Comparison of ENCODE assay signal across 8 cellular contexts in the genomic region with DNA sequence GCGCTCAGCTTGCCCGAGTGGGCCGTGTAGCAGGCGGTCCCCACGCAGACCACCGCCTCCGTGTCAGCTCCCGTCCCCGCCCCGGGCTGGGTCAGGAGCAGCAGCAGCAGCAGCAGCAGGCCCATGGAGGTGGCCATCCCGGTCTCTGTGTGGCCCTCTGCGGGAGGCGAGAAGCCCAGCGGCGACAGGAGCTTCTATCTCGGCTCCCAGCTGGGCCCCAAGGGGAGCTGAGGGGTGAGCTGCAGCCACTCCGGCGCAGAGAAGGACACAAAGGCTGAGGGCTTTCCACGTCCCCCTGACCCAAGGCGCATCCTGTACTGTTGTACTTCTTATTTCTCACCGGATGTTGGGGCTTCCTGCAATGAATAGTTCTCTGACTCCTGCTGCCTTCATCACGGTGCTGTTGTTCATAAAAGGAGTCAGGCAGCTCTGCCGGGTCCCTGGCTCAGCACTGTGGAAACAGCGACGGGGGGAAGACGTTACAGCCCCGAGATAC. TPM values are rescaled to one million over a fixed set of nuclear protein-coding genes. Genes with fewer than 3 reads are reported as not detected.
A peak's percentile ranks its signal among the peaks of the same experiment; 100 is the strongest.
DNase-seq lines count a peak whose midpoint lies in the region; ATAC-seq and TF ChIP-seq lines count a peak whose summit lies in the region.

A gene with protein sequence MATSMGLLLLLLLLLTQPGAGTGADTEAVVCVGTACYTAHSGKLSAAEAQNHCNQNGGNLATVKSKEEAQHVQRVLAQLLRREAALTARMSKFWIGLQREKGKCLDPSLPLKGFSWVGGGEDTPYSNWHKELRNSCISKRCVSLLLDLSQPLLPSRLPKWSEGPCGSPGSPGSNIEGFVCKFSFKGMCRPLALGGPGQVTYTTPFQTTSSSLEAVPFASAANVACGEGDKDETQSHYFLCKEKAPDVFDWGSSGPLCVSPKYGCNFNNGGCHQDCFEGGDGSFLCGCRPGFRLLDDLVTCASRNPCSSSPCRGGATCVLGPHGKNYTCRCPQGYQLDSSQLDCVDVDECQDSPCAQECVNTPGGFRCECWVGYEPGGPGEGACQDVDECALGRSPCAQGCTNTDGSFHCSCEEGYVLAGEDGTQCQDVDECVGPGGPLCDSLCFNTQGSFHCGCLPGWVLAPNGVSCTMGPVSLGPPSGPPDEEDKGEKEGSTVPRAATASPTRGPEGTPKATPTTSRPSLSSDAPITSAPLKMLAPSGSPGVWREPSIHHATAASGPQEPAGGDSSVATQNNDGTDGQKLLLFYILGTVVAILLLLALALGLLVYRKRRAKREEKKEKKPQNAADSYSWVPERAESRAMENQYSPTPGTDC (minus strand): TSS at position 269 of the 496 bp plus-strand sequence. CDS start 132 bp downstream, at position 137.

- no peak for TF ChIP-seq CTCF in DND-41 (IDR thresholded peaks at IDR 0.05; ENCODE audit: borderline replicate concordance, extremely low read depth, low read length, poor library complexity, severe bottlenecking)
- no peak for TF ChIP-seq CTCF in progenitor cell of endocrine pancreas (IDR thresholded peaks at IDR 0.05; ENCODE audit: unreplicated experiment)

- H3K79me2 ChIP-seq in DND-41 (ENCODE audit: insufficient read depth, low read length): no peaks in the 10 kb centered on the region

- peaks cover 66% of the 10 kb centered on the region for H3K27me3 Mint-ChIP-seq in progenitor cell of endocrine pancreas

- DNase-seq in DND-41 (peak; percentile 28), progenitor cell of endocrine pancreas (ENCODE audit: low spot score, unreplicated experiment) (no peak)

- no peak within 1 kb of the TSS for H2AFZ ChIP-seq in DND-41 (ENCODE audit: low read depth, low read length)

- H3K4me1 ChIP-seq in DND-41 (ENCODE audit: insufficient read depth, low read length): peaks cover 10% of the 10 kb centered on the region
- peaks cover 7% of the 10 kb centered on the region for H3K4me1 ChIP-seq in muscle layer of colon (ENCODE audit: insufficient read depth, low read length)

- H3K27me3 ChIP-seq in DND-41 (ENCODE audit: insufficient read depth, low read length, poor library complexity) (no peaks in the 10 kb centered on the region), muscle layer of colon (ENCODE audit: control insufficient read depth in 1 of 2, insufficient read depth in 2 of 2, low read length in 2 of 2) (no peaks in the 10 kb centered on the region)

- no peak within 1 kb of the TSS for H3K9ac ChIP-seq in DND-41 (ENCODE audit: low read depth, low read length)
- no peak within 1 kb of the TSS for H3K9ac ChIP-seq in muscle layer of colon (ENCODE audit: low read length)

- H3K4me3 Mint-ChIP-seq in progenitor cell of endocrine pancreas (ENCODE audit: low read depth): no peak within 1 kb of the TSS

- H3K4me1 Mint-ChIP-seq in progenitor cell of endocrine pancreas (ENCODE audit: low read depth): peaks cover 12% of the 10 kb centered on the region

- H3K36me3 ChIP-seq in DND-41 (ENCODE audit: insufficient read depth, low read length) (no peaks in the 10 kb centered on the region), muscle layer of colon (ENCODE audit: insufficient read depth, low read length) (no peaks in the 10 kb centered on the region)

- H4K20me1 ChIP-seq in DND-41 (ENCODE audit: insufficient read depth, low read length): no peaks in the 10 kb centered on the region

- peak; percentile 63 for ATAC-seq in DND-41 (ENCODE audit: insufficient read depth, low read depth)
- peak; percentile 66 for ATAC-seq in HG03139 (IDR thresholded peaks at IDR 0.05; ENCODE audit: unreplicated experiment)
- no peak for ATAC-seq in HG03565 (IDR thresholded peaks at IDR 0.05; ENCODE audit: unreplicated experiment)
- no peak for ATAC-seq in HG02973 (IDR thresholded peaks at IDR 0.05; ENCODE audit: unreplicated experiment)
- ATAC-seq in HG03025 (IDR thresholded peaks at IDR 0.05; ENCODE audit: low FRiP score, unreplicated experiment): no peak

- no peak within 1 kb of the TSS for H3K4me2 ChIP-seq in DND-41 (ENCODE audit: insufficient read depth, low read length)

- H3K9me3 ChIP-seq in DND-41 (ENCODE audit: insufficient read depth, low read length, severe bottlenecking) (no peaks in the 10 kb centered on the region), muscle layer of colon (ENCODE audit: low read length) (no peaks in the 10 kb centered on the region)

- H3K27ac ChIP-seq in DND-41 (ENCODE audit: low read length): no peak within 1 kb of the TSS
- peak within 1 kb of the TSS; percentile 44 for H3K27ac ChIP-seq in cingulate gyrus (ENCODE audit: low read depth, low read length)
- peak within 1 kb of the TSS; percentile 21 for H3K27ac ChIP-seq in muscle layer of colon (ENCODE audit: low read depth, low read length)

- no peaks in the 10 kb centered on the region for H3K36me3 Mint-ChIP-seq in progenitor cell of endocrine pancreas (ENCODE audit: insufficient read depth)

- H3K9me3 Mint-ChIP-seq in progenitor cell of endocrine pancreas (ENCODE audit: low read depth): no peaks in the 10 kb centered on the region

- H3K4me3 ChIP-seq in DND-41 (ENCODE audit: low read depth in 1 of 2, low read length in 2 of 2) (no peak within 1 kb of the TSS), muscle layer of colon (ENCODE audit: low read depth in 1 of 2, low read length in 2 of 2) (no peak within 1 kb of the TSS)

- no peak within 1 kb of the TSS for H3K27ac Mint-ChIP-seq in progenitor cell of endocrine pancreas

RNA-seq across cellular contexts. Expression of the gene that starts here (rescaled TPM):
- total RNA-seq in progenitor cell of endocrine pancreas: 0.04 TPM in 1 of 2 replicates, not detected in the other

Comparison
In these comparisons a context has a peak if more than half of its experiments do, and no peak if none do; other contexts are left out.
1. ATAC-seq: peak in DND-41 (single experiment) and HG03139 (single experiment); none in HG03565 (single experiment), HG02973 (single experiment) and HG03025 (single experiment).